Comparison of ENCODE assay signal across 10 cellular contexts in genomic region chr7:23334482-23335056, GRCh38. TPM values are rescaled to one million over a fixed set of nuclear protein-coding genes. Genes with fewer than 3 reads are reported as not detected.
DNase-seq lines count a peak whose midpoint lies in the region; ATAC-seq, FAIRE-seq and TF ChIP-seq lines count a peak whose summit lies in the region.
"Had no signal": no experiment of that assay in that cellular context is flagged by ENCODE, and none has a peak within 500 bp of the region (broad histone marks: within the 10 kb centered on the region; RNA-seq: fewer than 3 reads in every experiment).

No MANE protein-coding gene starts in this region.

- H3K36me3 ChIP-seq in sigmoid colon = no peaks in the 10 kb centered on the region
- H3K36me3 ChIP-seq: neutrophil had no signal

- H3K4me2 ChIP-seq in A549 = peak overlapping the region; percentile 88

- H3K9me3 ChIP-seq in A549 = peaks cover 21% of the 10 kb centered on the region
- peaks cover 0 to 5% (median 0%) of the 10 kb centered on the region in 4 donors for H3K9me3 ChIP-seq in sigmoid colon
- H3K9me3 ChIP-seq: neutrophil had no signal

- DNase-seq in A549 (ENCODE audit: low read depth in 1 of 2, low spot score in 1 of 2) (peak; percentile 98), HS-27A (ENCODE audit: low read depth) (peak; percentile 77), astrocyte of the hippocampus (ENCODE audit: low read depth, low spot score) (peak; percentile 89), kidney tubule cell (ENCODE audit: low spot score) (peak; percentile 98), NCI-H187 (lab: John Stamatoyannopoulos, UW) (no peak), sigmoid colon (no peak)
- no peak for DNase-seq in activated CD4-positive, alpha-beta T cell treated with anti-CD3 and anti-CD28 coated beads, Interleukin-2, amount 50 U/mL, for 48 hours
- DNase-seq: H9 had no signal

- H3K27ac ChIP-seq in A549 (peak overlapping the region; percentile 75 to 91), sigmoid colon (peak overlapping the region in 2 of 4 donors; percentile 21 to 44)
- H3K27ac ChIP-seq: neutrophil had no signal

- TF ChIP-seq POLR2A in A549 (IDR thresholded peaks at IDR 0.05; ENCODE audit: low read length) = no peak
- TF ChIP-seq POLR2A in sigmoid colon (IDR thresholded peaks at IDR 0.05) = no peak

- H3K27me3 ChIP-seq in sigmoid colon = no peaks in the 10 kb centered on the region
- H3K27me3 ChIP-seq: neutrophil had no signal

- intact Hi-C loops in sigmoid colon (cut with DNase I) = no loop called here

- H3K4me1 ChIP-seq in A549 (peaks cover 47% of the 10 kb centered on the region), sigmoid colon (peaks cover 0 to 12% (median 4%) of the 10 kb centered on the region in 4 donors)

- WGBS in A549 (ENCODE audit: missing lambda C conversion rate) = 6% methylated on average over 5 of the region's 5 CpGs
- 11 to 47% methylated on average over 5 of the region's 5 CpGs for WGBS in sigmoid colon, 2 donors

- ATAC-seq in A549 (peak; percentile 88 to 89), HG02571 (IDR thresholded peaks at IDR 0.05; ENCODE audit: unreplicated experiment) (no peak)

- FAIRE-seq in A549 (lab: Jason Lieb, UNC) = peak; percentile 99

- TF ChIP-seq EP300 in A549 (IDR thresholded peaks at IDR 0.05) (peak; percentile 96 to 98), sigmoid colon (IDR thresholded peaks at IDR 0.05) (no peak)

- CTCF ChIA-PET in A549 (lab: Yijun Ruan, JAX) = interaction anchor here (0.6 to 4.0 kb wide), 7 partner anchors 12 to 90 kb away, joined by 3 to 21 read pairs (median 3); no protein-coding TSS in a partner anchor

- H3K4me3 ChIP-seq in A549 (peak overlapping the region; percentile 26; the same call in 2 of the 3 replicates), sigmoid colon (no peak overlapping the region)

- POLR2A ChIA-PET in A549 (lab: Yijun Ruan, JAX) = interaction anchor here (2.8 kb wide), 1 partner anchor 35 kb away, joined by 18 read pairs; the partner anchor contains the start of gene MALSU1

- TF ChIP-seq CTCF in A549 (IDR thresholded peaks at IDR 0.05) (no peak), sigmoid colon (IDR thresholded peaks at IDR 0.05) (no peak)

- TF ChIP-seq RAD21 in A549 (conservative IDR thresholded peaks at IDR 0.05 in 1 of 2, IDR thresholded peaks at IDR 0.05 in 1 of 2) = peak; percentile 11 to 53; a peak in 4 of 5 replicates

TF ChIP-seq in A549, 52 proteins besides CTCF, POLR2A, EP300 and RAD21 (continues in another document):
- TF ChIP-seq FOSB (CRISPR knock-in tag; IDR thresholded peaks at IDR 0.05) (no peak), PHF8 (IDR thresholded peaks at IDR 0.05; ENCODE audit: borderline replicate concordance, low read depth) (no peak), KDM5A (IDR thresholded peaks at IDR 0.05) (no peak), RFX5 (IDR thresholded peaks at IDR 0.05) (peak; percentile 32; the same call in 1 of the 2 replicates), PBX3 (IDR thresholded peaks at IDR 0.05) (peak; percentile 89), MYC (IDR thresholded peaks at IDR 0.05; ENCODE audit: borderline replicate concordance, low read length) (no peak), NR3C1 (IDR thresholded peaks at IDR 0.05) (no peak), REST (IDR thresholded peaks at IDR 0.05) (no peak), E2F6 (IDR thresholded peaks at IDR 0.05; ENCODE audit: borderline replicate concordance, low read depth) (0 out of 2 replicates have a peak, but pooled peaks have one; percentile 31), SMC3 (IDR thresholded peaks at IDR 0.05) (peak; percentile 34), TP53 (CRISPR knock-in tag; IDR thresholded peaks at IDR 0.05) (no peak), HOXA7 (CRISPR knock-in tag; IDR thresholded peaks at IDR 0.05) (no peak), CHD4 (IDR thresholded peaks at IDR 0.05; ENCODE audit: borderline replicate concordance) (no peak), CHD2 (IDR thresholded peaks at IDR 0.05; ENCODE audit: low read length, partially characterized antibody) (peak; percentile 40), FOXS1 (CRISPR knock-in tag; IDR thresholded peaks at IDR 0.05) (no peak), ESRRA (IDR thresholded peaks at IDR 0.05; ENCODE audit: borderline replicate concordance, low read length) (no peak), USF2 (IDR thresholded peaks at IDR 0.05) (no peak), BCL3 (IDR thresholded peaks at IDR 0.05) (peak; percentile 99), ZNF302 (CRISPR knock-in tag; IDR thresholded peaks at IDR 0.05) (no peak), KDM1A (IDR thresholded peaks at IDR 0.05; ENCODE audit: low read depth) (no peak), ELK1 (IDR thresholded peaks at IDR 0.05; ENCODE audit: low read depth, low read length) (no peak)

RNA-seq across cellular contexts. Expression of gene MALSU1, which starts 35.4 kb away (rescaled TPM):
- polyA plus RNA-seq in A549 (2011; rRNA removed) (93.6 and 122 TPM in 2 replicates), A549 (2017; fragmentation: RNase III; extraction: RNeasy Plus Mini Kit Qiagen cat#74134 plus additional on column Dnase treatment) (91.9 to 102 TPM (median 101 TPM) in 3 replicates), sigmoid colon (10 to 100 TPM; 32.4 to 47.4 (median 34.3) TPM)
- polyA plus RNA-seq in A549 (2012; cell fraction: cytosol; rRNA removed) = 105 and 112 TPM in 2 replicates
- 43.8 and 57.6 TPM in 2 replicates for polyA plus RNA-seq in A549 (2012; cell fraction: nucleus; rRNA removed)
- polyA minus RNA-seq in A549 (2011; rRNA and poly(A)+ RNA removed) = 19.5 and 22.5 TPM in 2 replicates
- total RNA-seq in sigmoid colon = 10 to 100 TPM; 38.5 to 94.0 (median 71.1) TPM

Comparison
In these comparisons a context has a peak if more than half of its experiments do, and no peak if none do; other contexts are left out.
1. DNase-seq: peak in A549 (2 of 2), HS-27A (single experiment), astrocyte of the hippocampus (single experiment) and kidney tubule cell (single experiment); none in NCI-H187 (0 of 2), sigmoid colon (single experiment) and activated CD4-positive, alpha-beta T cell treated with anti-CD3 and anti-CD28 coated beads, Interleukin-2, amount 50 U/mL, for 48 hours (0 of 2).